In the genomic region with DNA sequence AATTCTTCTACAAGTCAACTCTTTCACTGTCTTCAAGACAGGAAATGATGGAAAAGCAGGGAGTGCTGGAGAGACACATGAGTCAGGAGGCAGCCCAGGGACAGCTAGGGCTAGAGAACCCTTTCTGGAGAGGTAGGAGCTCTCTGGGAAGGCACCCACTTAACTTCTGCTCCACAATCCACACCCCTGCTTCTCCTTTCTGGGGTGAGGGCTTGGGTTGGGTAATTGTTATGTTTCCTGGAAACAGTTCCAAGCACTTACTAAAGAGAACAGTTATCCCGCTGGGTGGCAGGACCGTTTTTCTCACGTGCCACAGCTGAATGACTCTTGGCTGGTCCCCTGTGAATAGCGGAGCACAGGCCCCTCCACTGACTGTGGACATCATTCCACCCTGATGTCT, we compare ENCODE assay signal across 10 cellular contexts. TPM values are rescaled to one million over a fixed set of nuclear protein-coding genes. Genes with fewer than 3 reads are reported as not detected.
"Had no signal": no experiment of that assay in that cellular context is flagged by ENCODE, and none has a peak within 500 bp of the region (broad histone marks: within the 10 kb centered on the region; RNA-seq: fewer than 3 reads in every experiment).

No MANE protein-coding gene starts in this region.

RNA-seq across cellular contexts. Expression of a gene that starts 39.6 kb away (rescaled TPM):
- total RNA-seq: activated CD4-positive, alpha-beta T cell treated with anti-CD3 and anti-CD28 coated beads, Interleukin-2, amount 10 ng/mL, durations not matched to agents 24 days and 14 days; activated CD8-positive, alpha-beta memory T cell treated with anti-CD3 and anti-CD28 coated beads for 36 hours; activated CD8-positive, alpha-beta T cell treated with anti-CD3 and anti-CD28 coated beads for 36 hours; activated naive CD8-positive, alpha-beta T cell treated with anti-CD3 and anti-CD28 coated beads for 36 hours; activated T-cell treated with anti-CD3 and anti-CD28 coated beads, Interleukin-2, amount 50 U/mL, for 72 hours; activated T-helper 17 cell treated with anti-CD3 and anti-CD28 coated beads, Interleukin-2, amount 50 U/mL, for 72 hours; LHCN-M2; OCI-LY7; T-helper 1 cell treated with Interleukin-12 subunit alpha and Interleukin-12 subunit beta and Interleukin-4 antibody, amounts not matched to agents 30 ng/mL and 1 ng/mL, for 36 hours; T-helper 2 cell treated with Interferon-gamma antibody and Interleukin-4, amounts not matched to agents 100 ng/mL and 5 ng/mL, for 36 hours had no signal
